ENCODE assay signal across 9 cellular contexts in genomic region chr12:49091836-49092085, GRCh38. TPM values are rescaled to one million over a fixed set of nuclear protein-coding genes. Genes with fewer than 3 reads are reported as not detected.
DNase-seq lines count a peak whose midpoint lies in the region; ATAC-seq, FAIRE-seq and TF ChIP-seq lines count a peak whose summit lies in the region.
"Had no signal": no experiment of that assay in that cellular context is flagged by ENCODE, and none has a peak within 500 bp of the region (broad histone marks: within the 10 kb centered on the region; RNA-seq: fewer than 3 reads in every experiment).

No MANE protein-coding gene starts in this region.

- peak overlapping the region; percentile 83 for H3K4me3 Mint-ChIP-seq in HFFc6

- H3K27me3 Mint-ChIP-seq in HFFc6 (ENCODE audit: insufficient read depth): peaks cover 21% of the 10 kb centered on the region

- H2AFZ ChIP-seq in neuron (ENCODE audit: low read depth, low read length): peak overlapping the region; percentile 69

- 1 to 2% methylated on average over 14 of the region's 14 CpGs for WGBS in ectodermal cell, 2 experiments

- peak; percentile 45 for DNase-seq in AG10803 (ENCODE audit: low read depth)
- peak; percentile 25 for DNase-seq in HFFc6
- DNase-seq in DMS79 treated with DMSO at 0.1 percent for 48 hours (lab: John Stamatoyannopoulos, UW): no peak
- DNase-seq in D721Med (ENCODE audit: insufficient read length, low spot score): no peak

- no peaks in the 10 kb centered on the region for H3K36me3 ChIP-seq in ectodermal cell (ENCODE audit: control insufficient read depth, insufficient read depth, low read length)
- H3K36me3 ChIP-seq in neuron (ENCODE audit: insufficient read depth, low read length): peaks cover 4% of the 10 kb centered on the region

- H3K4me1 Mint-ChIP-seq in HFFc6 (ENCODE audit: low read depth): peaks cover 43% of the 10 kb centered on the region

- H3K9me3 ChIP-seq in ectodermal cell (ENCODE audit: control insufficient read depth, low read length) (no peaks in the 10 kb centered on the region), neuron (ENCODE audit: low read length) (no peaks in the 10 kb centered on the region)

- H3K9me3 Mint-ChIP-seq in HFFc6: no peaks in the 10 kb centered on the region

- TF ChIP-seq CTCF in AG10803 (conservative IDR thresholded peaks at IDR 0.05; ENCODE audit: low read length) (no peak), HFFc6 (IDR thresholded peaks at IDR 0.05) (no peak), D721Med (IDR thresholded peaks at IDR 0.05; ENCODE audit: insufficient read depth, missing control alignments) (no peak)

- H3K4me3 ChIP-seq in AG10803 (ENCODE audit: low read length): peak overlapping the region; percentile 48
- peak overlapping the region; percentile 28 for H3K4me3 ChIP-seq in ectodermal cell (ENCODE audit: insufficient read depth, low read depth, low read length)
- H3K4me3 ChIP-seq in neuron (ENCODE audit: low read length): peak overlapping the region; percentile 44

- H3K27ac ChIP-seq in ectodermal cell (ENCODE audit: insufficient read depth, low read depth, low read length, poor library complexity, severe bottlenecking): no peak overlapping the region

- H3K27me3 ChIP-seq in ectodermal cell (ENCODE audit: control insufficient read depth, insufficient read depth, low read length, poor library complexity, severe bottlenecking) (peaks cover 89% of the 10 kb centered on the region), neuron (ENCODE audit: insufficient read depth, low read length) (peaks cover 51% of the 10 kb centered on the region)

- ATAC-seq in HG03045 (IDR thresholded peaks at IDR 0.05; ENCODE audit: unreplicated experiment) (no peak), HG03457 (IDR thresholded peaks at IDR 0.05; ENCODE audit: unreplicated experiment) (no peak)

- H3K36me3 Mint-ChIP-seq in HFFc6 (ENCODE audit: low read depth): 0 out of 2 replicates have a peak, but pooled peaks cover 5% of the 10 kb centered on the region

- H3K4me1 ChIP-seq in ectodermal cell (ENCODE audit: control insufficient read depth, insufficient read depth, low read length): peaks cover 45% of the 10 kb centered on the region
- peaks cover 36% of the 10 kb centered on the region for H3K4me1 ChIP-seq in neuron (ENCODE audit: insufficient read depth, low read length)

- no peak for FAIRE-seq in D721Med (lab: Jason Lieb, UNC)

- no peak overlapping the region; the same call in 1 of the 2 replicates for H3K27ac Mint-ChIP-seq in HFFc6

RNA-seq across cellular contexts. Expression of gene DHH, which starts 2.8 kb away (rescaled TPM):
- total RNA-seq in HFFc6 (2021; fragmentation: NEBNext Ultra II Directional; extraction: Animal tissue kit (Norgen Biotek cat#: 25700)): under 1 TPM in 1 of 6 experiments, not detected in 5; 0.07 TPM
- 0.48 TPM for polyA plus RNA-seq in ectodermal cell (2013, experiment 1 of 4)
- 0.27 TPM for polyA plus RNA-seq in ectodermal cell (2013, experiment 2 of 4)
- 0.16 TPM for polyA plus RNA-seq in ectodermal cell (2013, experiment 3 of 4)
- 0.20 TPM for polyA plus RNA-seq in ectodermal cell (2013, experiment 4 of 4)
- total RNA-seq: left lobe of liver had no signal

RNA-seq across cellular contexts. Expression of gene LMBR1L, which starts 18.9 kb away (rescaled TPM):
- 10 to 100 TPM; 23.0 to 31.0 (median 26.2) TPM for total RNA-seq in HFFc6 (2021; fragmentation: NEBNext Ultra II Directional; extraction: Animal tissue kit (Norgen Biotek cat#: 25700))
- polyA plus RNA-seq in ectodermal cell (2013, experiment 1 of 4): 87.4 TPM
- polyA plus RNA-seq in ectodermal cell (2013, experiment 2 of 4): 81.7 TPM
- polyA plus RNA-seq in ectodermal cell (2013, experiment 3 of 4): 65.7 TPM
- 90.2 TPM for polyA plus RNA-seq in ectodermal cell (2013, experiment 4 of 4)

RNA-seq across cellular contexts. Expression of gene RHEBL1, which starts 22.0 kb away (rescaled TPM):
- 1 to 10 TPM in 1 of 6 experiments, under 1 TPM in 5; 0.60 to 1.6 (median 0.86) TPM for total RNA-seq in HFFc6 (2021; fragmentation: NEBNext Ultra II Directional; extraction: Animal tissue kit (Norgen Biotek cat#: 25700))
- 4.0 TPM for polyA plus RNA-seq in ectodermal cell (2013, experiment 1 of 4)
- polyA plus RNA-seq in ectodermal cell (2013, experiment 2 of 4): 1.8 TPM
- polyA plus RNA-seq in ectodermal cell (2013, experiment 3 of 4): 3.4 TPM
- 2.4 TPM for polyA plus RNA-seq in ectodermal cell (2013, experiment 4 of 4)

RNA-seq across cellular contexts. Expression of gene KMT2D, which starts 31.2 kb away (rescaled TPM):
- total RNA-seq in HFFc6 (2021; fragmentation: NEBNext Ultra II Directional; extraction: Animal tissue kit (Norgen Biotek cat#: 25700)): 10 to 100 TPM; 43.9 to 66.6 (median 48.4) TPM
- polyA plus RNA-seq in ectodermal cell (2013, experiment 1 of 4): 38.6 TPM
- 59.7 TPM for polyA plus RNA-seq in ectodermal cell (2013, experiment 2 of 4)
- polyA plus RNA-seq in ectodermal cell (2013, experiment 3 of 4): 36.7 TPM
- 50.5 TPM for polyA plus RNA-seq in ectodermal cell (2013, experiment 4 of 4)

RNA-seq across cellular contexts. Expression of gene TUBA1B, which starts 39.4 kb away (rescaled TPM):
- 1,000 to 10,000 TPM; 1,208 to 2,585 (median 2,279) TPM for total RNA-seq in HFFc6 (2021; fragmentation: NEBNext Ultra II Directional; extraction: Animal tissue kit (Norgen Biotek cat#: 25700))
- 3,516 TPM for polyA plus RNA-seq in ectodermal cell (2013, experiment 1 of 4)
- 3,241 TPM for polyA plus RNA-seq in ectodermal cell (2013, experiment 2 of 4)
- 2,742 TPM for polyA plus RNA-seq in ectodermal cell (2013, experiment 3 of 4)
- polyA plus RNA-seq in ectodermal cell (2013, experiment 4 of 4): 2,911 TPM

Comparison
In these comparisons a context has a peak if more than half of its experiments do, and no peak if none do; other contexts are left out.
1. DNase-seq: peak in AG10803 (single experiment) and HFFc6 (single experiment); none in DMS79 treated with DMSO at 0.1 percent for 48 hours (single experiment) and D721Med (single experiment).
2. Peak in every context shown above with its lines, with median percentiles within 50 percentile points of each other: H3K4me3 ChIP-seq.